In genomic region chr7:4683884-4684565, GRCh38 we compare ENCODE assay signal across 8 cellular contexts. TPM values are rescaled to one million over a fixed set of nuclear protein-coding genes. Genes with fewer than 3 reads are reported as not detected.
A peak's percentile ranks its signal among the peaks of the same experiment; 100 is the strongest.
DNase-seq lines count a peak whose midpoint lies in the region; ATAC-seq and TF ChIP-seq lines count a peak whose summit lies in the region.

No MANE protein-coding gene starts in this region.

- TF ChIP-seq CTCF in dorsolateral prefrontal cortex (IDR thresholded peaks at IDR 0.05 in 54 of 56, conservative IDR thresholded peaks at IDR 0.05 in 2 of 56; ENCODE audit: low read depth in 1 of 56, partially characterized antibody in 56 of 56) (peak in 17 of 56 donors; percentile 4 to 36 (median 17)), lung (IDR thresholded peaks at IDR 0.05; ENCODE audit: control extremely low read depth, extremely low read depth) (no peak)

- intact Hi-C loops in dorsolateral prefrontal cortex (cut with DNase I): loop anchor here in 1 of 2 donors (2.0 kb wide), 2 partner anchors 41 to 71 kb away; no protein-coding TSS in a partner anchor

- H3K36me3 ChIP-seq in lung (ENCODE audit: control insufficient read depth in 2 of 2, insufficient read depth in 2 of 2, low read length in 2 of 2): no peaks in the 10 kb centered on the region

- no peaks in the 10 kb centered on the region for H3K27me3 ChIP-seq in dorsolateral prefrontal cortex
- H3K27me3 ChIP-seq in lung (ENCODE audit: control insufficient read depth, insufficient read depth): no peaks in the 10 kb centered on the region

- H3K27ac ChIP-seq in dorsolateral prefrontal cortex (peak overlapping the region in 58 of 59 donors; percentile 38 to 92 (median 83)), lung (ENCODE audit: low read depth in 1 of 2, low read length in 1 of 2) (peak overlapping the region; percentile 78 to 94)

- DNase-seq in NCI-H2196 (lab: John Stamatoyannopoulos, UW; ENCODE audit: unreplicated experiment) (peak; percentile 14), NCI-H2196 treated with DMSO at 0.1 percent for 48 hours (lab: John Stamatoyannopoulos, UW; ENCODE audit: unreplicated experiment) (no peak), HT1080 (ENCODE audit: low read depth) (peak; percentile 75), dorsolateral prefrontal cortex (peak in 2 of 10 donors; percentile 26 to 59), lung (ENCODE audit: low spot score) (peak; percentile 57)
- DNase-seq in activated CD4-positive, CD25-positive, alpha-beta regulatory T cell treated with anti-CD3 and anti-CD28 coated beads, Interleukin-2, amount 50 U/mL, for 72 hours: peak; percentile 49
- DNase-seq in stimulated activated naive CD8-positive, alpha-beta T cell treated with anti-CD3 and anti-CD28 coated beads, Interleukin-15, Interleukin-2, amounts not matched to agents 100 U/mL and 50 U/mL, for 24 hours: peak; percentile 50

- H3K4me3 ChIP-seq in dorsolateral prefrontal cortex: peak overlapping the region; percentile 70 to 96 (median 90)
- peak overlapping the region; percentile 100 for H3K4me3 ChIP-seq in lung

- H3K9me3 ChIP-seq in lung (ENCODE audit: control insufficient read depth in 2 of 2, insufficient read depth in 1 of 2, low read length in 1 of 2): no peaks in the 10 kb centered on the region

- ATAC-seq in lung (ENCODE audit: insufficient read depth, low FRiP score): peak; percentile 15
- peak; percentile 54 for ATAC-seq in stimulated activated naive CD8-positive, alpha-beta T cell treated with anti-CD3 and anti-CD28 coated beads, Interleukin-15, Interleukin-2, amounts not matched to agents 100 U/mL and 50 U/mL, for 24 hours
- ATAC-seq in HG02678 (IDR thresholded peaks at IDR 0.05; ENCODE audit: unreplicated experiment): no peak

- 3% methylated on average over 16 of the region's 16 CpGs for whole genome bisulfite sequencing in lung, 2 donors

- H3K4me1 ChIP-seq in lung (ENCODE audit: control insufficient read depth in 2 of 2, insufficient read depth in 2 of 2, low read length in 2 of 2): peaks cover 5 to 9% of the 10 kb centered on the region in 2 donors

RNA-seq across cellular contexts. Expression of gene FOXK1, which starts 1.9 kb away (rescaled TPM):
- 14.3 and 17.9 TPM in 2 replicates for total RNA-seq in HT1080 (2014; rRNA removed; shearing (Covaris generic))
- 9.9 and 12.2 TPM in 2 replicates for polyA plus RNA-seq in HT1080 (2015; cell fraction: cytosol; rRNA removed)
- 24.6 and 25.3 TPM in 2 replicates for polyA plus RNA-seq in HT1080 (2015; cell fraction: nucleus; rRNA removed)
- total RNA-seq in dorsolateral prefrontal cortex: 10 to 100 TPM; 45.2 to 88.6 (median 58.7) TPM
- total RNA-seq in lung: 10 to 100 TPM; 19.3 to 36.2 TPM
- 1 to 10 TPM; 6.4 to 9.3 TPM for polyA plus RNA-seq in lung
